16 cellular contexts compared by ENCODE assay signal in genomic region chr7:108468246-108468645, GRCh38. TPM values are rescaled to one million over a fixed set of nuclear protein-coding genes. Genes with fewer than 3 reads are reported as not detected.
"Had no signal": no experiment of that assay in that cellular context is flagged by ENCODE, and none has a peak within 500 bp of the region (broad histone marks: within the 10 kb centered on the region; RNA-seq: fewer than 3 reads in every experiment).

No MANE protein-coding gene starts in this region.

- H3K4me3 ChIP-seq: body of pancreas, psoas muscle, spleen, upper lobe of left lung had no signal

- H3K4me3 Mint-ChIP-seq: activated naive CD4-positive, alpha-beta T cell treated with anti-CD3 and anti-CD28 coated beads, Interleukin-2, amount 50 U/mL, for 24 hours; immature natural killer cell; natural killer cell treated with Interleukin-12 subunit alpha and Interleukin-12 subunit beta and Interleukin-15 and Interleukin-18, amount 100 ng/mL, for 72 hours had no signal

- H3K27me3 Mint-ChIP-seq: activated naive CD4-positive, alpha-beta T cell treated with anti-CD3 and anti-CD28 coated beads, Interleukin-2, amount 50 U/mL, for 24 hours; natural killer cell treated with Interleukin-12 subunit alpha and Interleukin-12 subunit beta and Interleukin-15 and Interleukin-18, amount 100 ng/mL, for 72 hours had no signal

- H3K36me3 Mint-ChIP-seq: natural killer cell treated with Interleukin-12 subunit alpha and Interleukin-12 subunit beta and Interleukin-15 and Interleukin-18, amount 100 ng/mL, for 72 hours had no signal

- H3K27ac Mint-ChIP-seq: activated naive CD4-positive, alpha-beta T cell treated with anti-CD3 and anti-CD28 coated beads, Interleukin-2, amount 50 U/mL, for 24 hours; immature natural killer cell; natural killer cell treated with Interleukin-12 subunit alpha and Interleukin-12 subunit beta and Interleukin-15 and Interleukin-18, amount 100 ng/mL, for 72 hours had no signal

- H3K27ac ChIP-seq: body of pancreas, psoas muscle, spleen, upper lobe of left lung had no signal

- H3K9me3 Mint-ChIP-seq: activated naive CD4-positive, alpha-beta T cell treated with anti-CD3 and anti-CD28 coated beads, Interleukin-2, amount 50 U/mL, for 24 hours; immature natural killer cell; natural killer cell treated with Interleukin-12 subunit alpha and Interleukin-12 subunit beta and Interleukin-15 and Interleukin-18, amount 100 ng/mL, for 72 hours had no signal

- DNase-seq: activated CD4-positive, alpha-beta T cell treated with anti-CD3 and anti-CD28 coated beads, Interleukin-2, amount 50 U/mL, for 4 hours; activated CD4-positive, CD25-positive, alpha-beta regulatory T cell treated with anti-CD3 and anti-CD28 coated beads, Interleukin-2, amount 50 U/mL, for 72 hours; activated T-cell treated with anti-CD3 and anti-CD28 coated beads, Interleukin-2, amount 50 U/mL, for 1 hour; amniotic stem cell; body of pancreas; central memory CD4-positive, alpha-beta T cell; cortex of kidney; effector memory CD4-positive, alpha-beta T cell; immature natural killer cell; psoas muscle; spleen; stimulated activated CD4-positive, alpha-beta T cell treated with anti-CD3 and anti-CD28 coated beads, Interleukin-1b, Interleukin-23, amount 100 ng/mL, for 48 hours; stimulated activated naive CD4-positive, alpha-beta T cell treated with Interleukin-2 at 50 U/mL for 16 hours; upper lobe of left lung had no signal

- H3K4me1 ChIP-seq: body of pancreas, psoas muscle, upper lobe of left lung had no signal

- H3K4me1 Mint-ChIP-seq: immature natural killer cell had no signal

- H3K27me3 ChIP-seq: body of pancreas, spleen, upper lobe of left lung had no signal

- H3K9me3 ChIP-seq: body of pancreas, psoas muscle, spleen, upper lobe of left lung had no signal

RNA-seq across cellular contexts. Expression of gene NRCAM, which starts 12.0 kb away (rescaled TPM):
- total RNA-seq: natural killer cell treated with Interleukin-12 subunit alpha and Interleukin-12 subunit beta and Interleukin-15 and Interleukin-18, amount 100 ng/mL, for 72 hours had no signal
- polyA plus RNA-seq: immature natural killer cell had no signal
